16 cellular contexts compared by ENCODE assay signal in the genomic region with DNA sequence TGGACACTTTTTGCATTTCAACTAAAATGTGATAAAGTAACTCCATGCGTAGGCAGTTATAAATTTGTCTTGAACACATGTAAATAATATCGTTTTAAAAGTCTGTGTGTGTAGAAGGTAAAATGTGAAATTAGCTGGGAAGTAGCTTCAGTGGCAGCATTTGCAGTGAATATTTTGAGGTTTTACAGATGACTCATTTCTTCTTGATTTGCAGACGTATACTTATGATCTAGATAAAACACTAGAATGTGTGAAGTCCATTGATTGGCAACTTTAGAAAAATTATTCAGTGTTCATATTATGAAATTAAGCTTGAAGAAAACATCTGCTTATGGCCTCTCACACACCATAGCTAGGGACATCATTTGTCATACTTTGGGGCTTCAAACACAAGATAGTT.
A peak's percentile ranks its signal among the peaks of the same experiment; 100 is the strongest.
DNase-seq lines count a peak whose midpoint lies in the region; ATAC-seq and TF ChIP-seq lines count a peak whose summit lies in the region.
"Had no signal": no experiment of that assay in that cellular context is flagged by ENCODE, and none has a peak within 500 bp of the region (broad histone marks: within the 10 kb centered on the region; RNA-seq: fewer than 3 reads in every experiment).

No MANE protein-coding gene starts in this region.

- ATAC-seq in GM21529 (IDR thresholded peaks at IDR 0.05; ENCODE audit: unreplicated experiment): no peak
- ATAC-seq: CD8-positive, alpha-beta T cell; GM23338 had no signal

- no peak overlapping the region for H3K4me3 ChIP-seq in astrocyte of the spinal cord (ENCODE audit: low read depth, low read length)
- H3K4me3 ChIP-seq: BLaER1 treated with 17β-estradiol and CSF1 and Interleukin-3, amounts not matched to agents 10 nM and 100 nM; GM23338 had no signal

- no peak for TF ChIP-seq CTCF in astrocyte of the spinal cord (IDR thresholded peaks at IDR 0.05; ENCODE audit: low read depth, low read length)

- in situ Hi-C loops in astrocyte of the spinal cord (cut with HindIII; ENCODE audit: low sequenced_read_pairs): no loop called here

- DNase-seq in ELR (ENCODE audit: low read depth) (peak; percentile 6), OCI-M1 (lab: John Stamatoyannopoulos, UW) (peak; percentile 13), astrocyte of the spinal cord (ENCODE audit: low read depth, low spot score) (peak; percentile 36), kidney glomerular epithelial cell (lab: John Stamatoyannopoulos, UW) (no peak), UCSD-AML1 (lab: John Stamatoyannopoulos, UW; ENCODE audit: unreplicated experiment) (no peak), ureter (ENCODE audit: low spot score) (no peak)
- DNase-seq: 8988T; Calu3; CD8-positive, alpha-beta T cell; DMS 273 treated with DMSO at 0.1 percent for 48 hours; DMS53; DND-41; EL had no signal

Comparison
In these comparisons a context has a peak if more than half of its experiments do, and no peak if none do; other contexts are left out.
1. DNase-seq: peak in ELR (single experiment), OCI-M1 (single experiment) and astrocyte of the spinal cord (single experiment); none in kidney glomerular epithelial cell (single experiment), UCSD-AML1 (single experiment) and ureter (single experiment).